ENCODE assay signal across 16 cellular contexts in the genomic region with DNA sequence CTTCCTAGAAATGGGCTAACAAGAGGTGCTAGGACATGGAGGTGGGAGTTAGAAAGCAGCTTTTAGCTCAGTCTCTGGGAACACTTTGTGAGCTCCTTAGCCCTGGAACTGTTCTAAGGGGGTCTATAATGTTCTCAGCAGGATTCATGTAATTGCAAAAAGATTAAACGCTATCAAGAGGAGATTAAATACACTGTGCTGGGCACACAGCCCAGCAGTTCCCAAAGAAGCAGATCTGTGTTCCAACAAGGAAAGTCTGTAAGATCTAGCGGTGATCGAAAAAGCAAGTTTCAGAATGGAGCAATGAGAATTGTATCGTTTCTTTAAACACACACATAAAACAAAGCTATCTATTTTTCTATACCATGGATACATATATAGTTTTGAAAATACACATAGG. TPM values are rescaled to one million over a fixed set of nuclear protein-coding genes. Genes with fewer than 3 reads are reported as not detected.
A peak's percentile ranks its signal among the peaks of the same experiment; 100 is the strongest.
DNase-seq lines count a peak whose midpoint lies in the region; ATAC-seq, FAIRE-seq and TF ChIP-seq lines count a peak whose summit lies in the region.
"Had no signal": no experiment of that assay in that cellular context is flagged by ENCODE, and none has a peak within 500 bp of the region (broad histone marks: within the 10 kb centered on the region; RNA-seq: fewer than 3 reads in every experiment).

No MANE protein-coding gene starts in this region.

- H3K9me3 Mint-ChIP-seq in central memory CD8-positive, alpha-beta T cell: no peaks in the 10 kb centered on the region
- peaks cover 0 to 9% (median 0%) of the 10 kb centered on the region in 11 donors for H3K9me3 Mint-ChIP-seq in naive thymus-derived CD4-positive, alpha-beta T cell
- H3K9me3 Mint-ChIP-seq: GM23338, memory B cell had no signal

- TF ChIP-seq POLR2A in testis (IDR thresholded peaks at IDR 0.05): no peak

- no peak overlapping the region for H3K4me3 Mint-ChIP-seq in central memory CD8-positive, alpha-beta T cell
- no peak overlapping the region for H3K4me3 Mint-ChIP-seq in naive thymus-derived CD4-positive, alpha-beta T cell
- H3K4me3 Mint-ChIP-seq: GM23338, memory B cell had no signal

- 31 to 44% methylated on average over 4 of the region's 4 CpGs for WGBS in testis, 2 donors
- WGBS in pancreas, 2 donors: 35 to 44% methylated on average over 4 of the region's 4 CpGs

- TF ChIP-seq CTCF in RWPE1 (conservative IDR thresholded peaks at IDR 0.05; ENCODE audit: low read depth) (no peak), testis (IDR thresholded peaks at IDR 0.05) (no peak), pancreas (IDR thresholded peaks at IDR 0.05) (no peak)

- H3K27me3 Mint-ChIP-seq in central memory CD8-positive, alpha-beta T cell: no peaks in the 10 kb centered on the region
- H3K27me3 Mint-ChIP-seq in naive thymus-derived CD4-positive, alpha-beta T cell: no peaks in the 10 kb centered on the region
- H3K27me3 Mint-ChIP-seq: memory B cell had no signal

- CTCF ChIA-PET in RWPE1 (lab: Yijun Ruan, JAX): interaction anchor here (0.9 to 1.6 kb wide), 2 partner anchors 16 to 20 kb away, joined by 3 to 7 read pairs; no protein-coding TSS in a partner anchor
- CTCF ChIA-PET in naive thymus-derived CD4-positive, alpha-beta T cell (lab: Charles Lee): interaction anchor here (1.0 to 2.1 kb wide), 5 partner anchors 10 to 172 kb away, joined by 3 to 7 read pairs (median 3); no protein-coding TSS in a partner anchor

- H3K36me3 Mint-ChIP-seq in central memory CD8-positive, alpha-beta T cell (ENCODE audit: insufficient read depth): peaks cover 26% of the 10 kb centered on the region
- peaks cover 0 to 7% (median 0%) of the 10 kb centered on the region in 5 donors for H3K36me3 Mint-ChIP-seq in naive thymus-derived CD4-positive, alpha-beta T cell
- H3K36me3 Mint-ChIP-seq: memory B cell had no signal

- no peak for DNase-seq in RWPE1 (ENCODE audit: low spot score)
- DNase-seq in central memory CD8-positive, alpha-beta T cell (ENCODE audit: low spot score in 2 of 2): no peak
- DNase-seq in naive thymus-derived CD4-positive, alpha-beta T cell: no peak
- peak; percentile 79 for DNase-seq in testis
- DNase-seq in DMS79 treated with DMSO at 0.1 percent for 48 hours (lab: John Stamatoyannopoulos, UW): no peak
- no peak for DNase-seq in NCI-H187 (lab: John Stamatoyannopoulos, UW)
- DNase-seq in pancreas: no peak
- DNase-seq: activated gamma-delta T cell, Caco-2, cortex of kidney, NCI-H510A treated with DMSO at 0.1 percent for 48 hours had no signal

- H3K36me3 ChIP-seq in naive thymus-derived CD4-positive, alpha-beta T cell (ENCODE audit: control insufficient read depth in 2 of 3, insufficient read depth in 3 of 3, low read length in 3 of 3): peaks cover 0 to 13% (median 0%) of the 10 kb centered on the region in 3 experiments
- H3K36me3 ChIP-seq in testis (ENCODE audit: low read depth, missing control alignments) (no peaks in the 10 kb centered on the region), pancreas (no peaks in the 10 kb centered on the region)

- FAIRE-seq in pancreas (lab: Jason Lieb, UNC): no peak

- no peak for ATAC-seq in central memory CD8-positive, alpha-beta T cell (replicated peaks; ENCODE audit: extremely low read depth, poor library complexity, severe bottlenecking)
- no peak for ATAC-seq in naive thymus-derived CD4-positive, alpha-beta T cell
- no peak for ATAC-seq in pancreas
- ATAC-seq: activated CD4-positive, CD25-positive, alpha-beta regulatory T cell treated with anti-CD3 and anti-CD28 coated beads, Interleukin-2, amount 50 U/mL, for 24 hours; GM23338 had no signal

- H3K27ac ChIP-seq in RWPE1: peak overlapping the region; percentile 94
- no peak overlapping the region for H3K27ac ChIP-seq in naive thymus-derived CD4-positive, alpha-beta T cell (ENCODE audit: low read depth, low read length)
- peak overlapping the region; percentile 85 to 93 for H3K27ac ChIP-seq in testis
- H3K27ac ChIP-seq in pancreas: peak overlapping the region in 1 of 4 donors; percentile 79
- H3K27ac ChIP-seq: SJSA1 had no signal

- no peaks in the 10 kb centered on the region for H3K9me3 ChIP-seq in naive thymus-derived CD4-positive, alpha-beta T cell (ENCODE audit: control insufficient read depth in 2 of 3, low read length in 3 of 3)
- no peaks in the 10 kb centered on the region for H3K9me3 ChIP-seq in testis
- no peaks in the 10 kb centered on the region for H3K9me3 ChIP-seq in pancreas
- H3K9me3 ChIP-seq: Caco-2, SJSA1 had no signal

- H3K4me3 ChIP-seq in naive thymus-derived CD4-positive, alpha-beta T cell (ENCODE audit: low read length): no peak overlapping the region
- H3K4me3 ChIP-seq in testis: no peak overlapping the region
- no peak overlapping the region for H3K4me3 ChIP-seq in pancreas
- H3K4me3 ChIP-seq: GM23338, SJSA1, smooth muscle cell had no signal

- POLR2A ChIA-PET in RWPE1 (lab: Yijun Ruan, JAX; ENCODE audit: low non-redundant PET): no interaction called here
- POLR2A ChIA-PET in naive thymus-derived CD4-positive, alpha-beta T cell (lab: Charles Lee): interaction anchor here (0.6 to 17.2 kb wide), 5 partner anchors 11 to 101 kb away, joined by 3 to 241 read pairs (median 4); no protein-coding TSS in a partner anchor

- intact Hi-C loops in naive thymus-derived CD4-positive, alpha-beta T cell (cut with micrococcal nuclease): loop anchor here in 1 of 2 donors (10.0 kb wide), 1 partner anchor 1509 kb away; a partner anchor contains a TSS
- intact Hi-C loops in testis (cut with DNase I; ENCODE audit: low total_unique reads): no loop called here
- intact Hi-C loops in pancreas (cut with DNase I): no loop called here

- H3K27ac Mint-ChIP-seq in central memory CD8-positive, alpha-beta T cell (ENCODE audit: low read depth): peak overlapping the region; percentile 63
- H3K27ac Mint-ChIP-seq in naive thymus-derived CD4-positive, alpha-beta T cell: peak overlapping the region in 8 of 9 donors; percentile 2 to 94 (median 20)
- H3K27ac Mint-ChIP-seq: GM23338, memory B cell had no signal

- peaks cover 26 to 31% of the 10 kb centered on the region in 2 donors for H3K4me1 ChIP-seq in naive thymus-derived CD4-positive, alpha-beta T cell (ENCODE audit: control insufficient read depth in 2 of 2, insufficient read depth in 2 of 2, low read length in 2 of 2)
- H3K4me1 ChIP-seq in testis (peaks cover 56% of the 10 kb centered on the region), pancreas (peaks cover 0 to 29% (median 3%) of the 10 kb centered on the region in 3 donors)

- H3K27me3 ChIP-seq in naive thymus-derived CD4-positive, alpha-beta T cell (ENCODE audit: control insufficient read depth in 2 of 2, insufficient read depth in 2 of 2, low read length in 2 of 2): no peaks in the 10 kb centered on the region
- no peaks in the 10 kb centered on the region for H3K27me3 ChIP-seq in testis
- H3K27me3 ChIP-seq in pancreas: no peaks in the 10 kb centered on the region
- H3K27me3 ChIP-seq: SJSA1 had no signal

- peaks cover 48% of the 10 kb centered on the region for H3K4me1 Mint-ChIP-seq in central memory CD8-positive, alpha-beta T cell
- peaks cover 32 to 78% (median 44%) of the 10 kb centered on the region in 7 donors for H3K4me1 Mint-ChIP-seq in naive thymus-derived CD4-positive, alpha-beta T cell

RNA-seq across cellular contexts. Expression of a gene that starts 2.4 kb away (rescaled TPM):
- total RNA-seq in naive thymus-derived CD4-positive, alpha-beta T cell: 100 to 1,000 TPM in 3 of 5 experiments, 10 to 100 TPM in 2; 82.4 to 182 (median 113) TPM
- 100 to 1,000 TPM in 1 of 2 donors, 10 to 100 TPM in 1; 52.2 to 111 TPM for polyA plus RNA-seq in naive thymus-derived CD4-positive, alpha-beta T cell
- total RNA-seq in testis: 10 to 100 TPM; 31.7 to 33.7 TPM
- polyA plus RNA-seq in testis (ENCODE audit: insufficient read depth, low read depth, low replicate concordance): 20.1 TPM
- total RNA-seq in pancreas: 10 to 100 TPM in 1 of 6 donors, 1 to 10 TPM in 5; 3.3 to 12.0 (median 4.2) TPM
- polyA plus RNA-seq in pancreas: 10 to 100 TPM; 13.7 to 20.7 TPM

RNA-seq across cellular contexts. Expression of a gene that starts 29.0 kb away (rescaled TPM):
- 1 to 10 TPM in 1 of 5 experiments, under 1 TPM in 2, not detected in 2; 0.27 to 1.3 (median 0.43) TPM for total RNA-seq in naive thymus-derived CD4-positive, alpha-beta T cell
- not detected for polyA plus RNA-seq in naive thymus-derived CD4-positive, alpha-beta T cell
- 1 to 10 TPM; 1.3 to 1.7 TPM for total RNA-seq in testis
- 0.78 TPM for polyA plus RNA-seq in testis (ENCODE audit: insufficient read depth, low read depth, low replicate concordance)
- 10 to 100 TPM in 5 of 6 donors, 1 to 10 TPM in 1; 8.6 to 30.4 (median 13.5) TPM for total RNA-seq in pancreas
- polyA plus RNA-seq in pancreas: 10 to 100 TPM; 32.4 to 73.5 TPM
- total RNA-seq: GM23338, SJSA1, smooth muscle cell had no signal
